In genomic region chr5:178116406-178116885, GRCh38 we compare ENCODE assay signal across 8 cellular contexts. TPM values are rescaled to one million over a fixed set of nuclear protein-coding genes. Genes with fewer than 3 reads are reported as not detected.
A peak's percentile ranks its signal among the peaks of the same experiment; 100 is the strongest.
DNase-seq lines count a peak whose midpoint lies in the region; ATAC-seq and TF ChIP-seq lines count a peak whose summit lies in the region.

No MANE protein-coding gene starts in this region.

- CTCF ChIA-PET in MCF 10A (lab: Yijun Ruan, JAX) = interaction anchor here (0.6 to 1.3 kb wide), 2 partner anchors 40 to 910 kb away, joined by 3 to 4 read pairs; no protein-coding TSS in a partner anchor

- TF ChIP-seq CTCF in NB4 (IDR thresholded peaks at IDR 0.05; ENCODE audit: low read depth, low read length) (no peak), nephron progenitor cell (IDR thresholded peaks at IDR 0.05) (no peak), vagina (IDR thresholded peaks at IDR 0.05) (no peak), MCF 10A (IDR thresholded peaks at IDR 0.05; ENCODE audit: unreplicated experiment) (no peak)

- H3K36me3 Mint-ChIP-seq in activated T-helper 2 cell treated with anti-CD3 and anti-CD28 coated beads, Interferon-gamma antibody, Interleukin-2, Interleukin-4, amounts not matched to agents 10 μg/mL and 5 μg/mL and 100 μg/mL, durations not matched to agents 14 hours and 24 hours and 36 hours (ENCODE audit: low read depth) = peaks cover 3% of the 10 kb centered on the region
- H3K36me3 Mint-ChIP-seq in nephron progenitor cell (ENCODE audit: low read depth) (no peaks in the 10 kb centered on the region), MCF 10A (ENCODE audit: insufficient read depth, unreplicated experiment) (peaks cover 7% of the 10 kb centered on the region)

- intact Hi-C loops in activated T-helper 2 cell treated with anti-CD3 and anti-CD28 coated beads, Interferon-gamma antibody, Interleukin-2, Interleukin-4, amounts not matched to agents 10 μg/mL and 5 μg/mL and 100 μg/mL, durations not matched to agents 14 hours and 24 hours and 36 hours (cut with micrococcal nuclease) = no loop called here
- intact Hi-C loops in vagina (cut with DNase I) (no loop called here), MCF 10A (cut with micrococcal nuclease) (no loop called here)

- peaks cover 31% of the 10 kb centered on the region for H3K4me1 Mint-ChIP-seq in activated T-helper 2 cell treated with anti-CD3 and anti-CD28 coated beads, Interferon-gamma antibody, Interleukin-2, Interleukin-4, amounts not matched to agents 10 μg/mL and 5 μg/mL and 100 μg/mL, durations not matched to agents 14 hours and 24 hours and 36 hours (ENCODE audit: low read depth)
- H3K4me1 Mint-ChIP-seq in nephron progenitor cell = peaks cover 27% of the 10 kb centered on the region
- peaks cover 11% of the 10 kb centered on the region for H3K4me1 Mint-ChIP-seq in MCF 10A (ENCODE audit: insufficient read depth, unreplicated experiment)

- peak; percentile 53 for DNase-seq in NB4 (ENCODE audit: low read depth)
- DNase-seq in activated T-helper 2 cell treated with anti-CD3 and anti-CD28 coated beads, Interferon-gamma antibody, Interleukin-2, Interleukin-4, amounts not matched to agents 10 μg/mL and 5 μg/mL and 100 μg/mL, durations not matched to agents 14 hours and 24 hours and 36 hours (ENCODE audit: low spot score) = peak; percentile 53
- DNase-seq in nephron progenitor cell = no peak
- no peak for DNase-seq in vagina (ENCODE audit: extremely low spot score in 2 of 2)
- no peak for DNase-seq in NCI-H526 treated with DMSO at 0.1 percent for 48 hours (lab: John Stamatoyannopoulos, UW)
- DNase-seq in MCF 10A (ENCODE audit: unreplicated experiment) = no peak
- no peak for DNase-seq in NCI-H1930 (lab: John Stamatoyannopoulos, UW)

- no peak overlapping the region for H3K4me3 ChIP-seq in NB4 (ENCODE audit: low read depth, low read length)
- no peak overlapping the region for H3K4me3 ChIP-seq in vagina

- POLR2A ChIA-PET in MCF 10A (lab: Yijun Ruan, JAX) = interaction anchor here (0.6 kb wide), 1 partner anchor 12 kb away, joined by 4 read pairs; no protein-coding TSS in a partner anchor

- peak overlapping the region; percentile 62 for H3K27ac Mint-ChIP-seq in activated T-helper 2 cell treated with anti-CD3 and anti-CD28 coated beads, Interferon-gamma antibody, Interleukin-2, Interleukin-4, amounts not matched to agents 10 μg/mL and 5 μg/mL and 100 μg/mL, durations not matched to agents 14 hours and 24 hours and 36 hours
- H3K27ac Mint-ChIP-seq in nephron progenitor cell (no peak overlapping the region), MCF 10A (ENCODE audit: low read depth, unreplicated experiment) (no peak overlapping the region)

- H3K36me3 ChIP-seq in vagina = no peaks in the 10 kb centered on the region

- peak overlapping the region; percentile 66 for H3K4me3 Mint-ChIP-seq in activated T-helper 2 cell treated with anti-CD3 and anti-CD28 coated beads, Interferon-gamma antibody, Interleukin-2, Interleukin-4, amounts not matched to agents 10 μg/mL and 5 μg/mL and 100 μg/mL, durations not matched to agents 14 hours and 24 hours and 36 hours (ENCODE audit: low read depth)
- H3K4me3 Mint-ChIP-seq in nephron progenitor cell (peak overlapping the region; percentile 68), MCF 10A (ENCODE audit: unreplicated experiment) (no peak overlapping the region)

- no peaks in the 10 kb centered on the region for H3K9me3 ChIP-seq in vagina

- H3K27me3 Mint-ChIP-seq in activated T-helper 2 cell treated with anti-CD3 and anti-CD28 coated beads, Interferon-gamma antibody, Interleukin-2, Interleukin-4, amounts not matched to agents 10 μg/mL and 5 μg/mL and 100 μg/mL, durations not matched to agents 14 hours and 24 hours and 36 hours (ENCODE audit: low read depth) = peaks cover 12% of the 10 kb centered on the region
- H3K27me3 Mint-ChIP-seq in nephron progenitor cell (ENCODE audit: low read depth, poor library complexity) = peaks cover 39% of the 10 kb centered on the region
- peaks cover 24% of the 10 kb centered on the region for H3K27me3 Mint-ChIP-seq in MCF 10A (ENCODE audit: insufficient read depth, unreplicated experiment)

- peaks cover 5% of the 10 kb centered on the region for H3K9me3 Mint-ChIP-seq in activated T-helper 2 cell treated with anti-CD3 and anti-CD28 coated beads, Interferon-gamma antibody, Interleukin-2, Interleukin-4, amounts not matched to agents 10 μg/mL and 5 μg/mL and 100 μg/mL, durations not matched to agents 14 hours and 24 hours and 36 hours
- peaks cover 7% of the 10 kb centered on the region for H3K9me3 Mint-ChIP-seq in nephron progenitor cell
- no peaks in the 10 kb centered on the region for H3K9me3 Mint-ChIP-seq in MCF 10A (ENCODE audit: unreplicated experiment)

- H3K27ac ChIP-seq in vagina = no peak overlapping the region

- no peaks in the 10 kb centered on the region for H3K27me3 ChIP-seq in vagina

- ATAC-seq in GM19395 (IDR thresholded peaks at IDR 0.05; ENCODE audit: unreplicated experiment) = peak; percentile 26

- no TSS peak for BruUV-seq in MCF 10A (replicated peaks; lab: Mats Ljungman, UMichigan)

- TF ChIP-seq POLR2A in NB4 (IDR thresholded peaks at IDR 0.05; ENCODE audit: extremely low read depth, insufficient read length) (no peak), vagina (IDR thresholded peaks at IDR 0.05) (no peak)

- H3K4me1 ChIP-seq in vagina = peaks cover 36% of the 10 kb centered on the region

RNA-seq across cellular contexts. Expression of gene N4BP3, which starts 3.1 kb away (rescaled TPM):
- 3.3 and 3.4 TPM in 2 replicates for total RNA-seq in activated T-helper 2 cell treated with anti-CD3 and anti-CD28 coated beads, Interferon-gamma antibody, Interleukin-2, Interleukin-4, amounts not matched to agents 10 μg/mL and 5 μg/mL and 100 μg/mL, durations not matched to agents 14 hours and 24 hours and 36 hours
- total RNA-seq in vagina (4.9 TPM), MCF 10A (2022) (0.33 and 0.56 TPM in 2 replicates)

RNA-seq across cellular contexts. Expression of gene RMND5B, which starts 14.4 kb away (rescaled TPM):
- total RNA-seq in activated T-helper 2 cell treated with anti-CD3 and anti-CD28 coated beads, Interferon-gamma antibody, Interleukin-2, Interleukin-4, amounts not matched to agents 10 μg/mL and 5 μg/mL and 100 μg/mL, durations not matched to agents 14 hours and 24 hours and 36 hours = 29.3 and 31.6 TPM in 2 replicates
- total RNA-seq in vagina = 51.6 TPM
- 53.0 and 56.5 TPM in 2 replicates for total RNA-seq in MCF 10A (2022)

RNA-seq across cellular contexts. Expression of gene NHP2, which starts 37.2 kb away (rescaled TPM):
- 221 and 228 TPM in 2 replicates for total RNA-seq in activated T-helper 2 cell treated with anti-CD3 and anti-CD28 coated beads, Interferon-gamma antibody, Interleukin-2, Interleukin-4, amounts not matched to agents 10 μg/mL and 5 μg/mL and 100 μg/mL, durations not matched to agents 14 hours and 24 hours and 36 hours
- total RNA-seq in vagina = 172 TPM
- 322 and 327 TPM in 2 replicates for total RNA-seq in MCF 10A (2022)

Comparison
In these comparisons a context has a peak if more than half of its experiments do, and no peak if none do; other contexts are left out.
1. DNase-seq: peak in NB4 (single experiment) and activated T-helper 2 cell treated with anti-CD3 and anti-CD28 coated beads, Interferon-gamma antibody, Interleukin-2, Interleukin-4, amounts not matched to agents 10 μg/mL and 5 μg/mL and 100 μg/mL, durations not matched to agents 14 hours and 24 hours and 36 hours (single experiment); none in nephron progenitor cell (single experiment), vagina (0 of 2), NCI-H526 treated with DMSO at 0.1 percent for 48 hours (single experiment), MCF 10A (single experiment) and NCI-H1930 (0 of 2).